In genomic region chr12:51218607-51219161, GRCh38 we compare ENCODE assay signal across 8 cellular contexts. TPM values are rescaled to one million over a fixed set of nuclear protein-coding genes. Genes with fewer than 3 reads are reported as not detected.
DNase-seq lines count a peak whose midpoint lies in the region; TF ChIP-seq lines count a peak whose summit lies in the region.

No MANE protein-coding gene starts in this region.

- no peak for TF ChIP-seq RAD21 in liver (IDR thresholded peaks at IDR 0.05)

- H3K36me3 ChIP-seq in breast epithelium: no peaks in the 10 kb centered on the region
- H3K36me3 ChIP-seq in liver (ENCODE audit: control insufficient read depth in 4 of 4, insufficient read depth in 3 of 4, low read depth in 1 of 4, low read length in 3 of 4): no peaks in the 10 kb centered on the region
- H3K36me3 ChIP-seq in tibial artery: no peaks in the 10 kb centered on the region

- peak overlapping the region; percentile 64 to 73 for H3K9ac ChIP-seq in liver (ENCODE audit: low read depth in 1 of 2, low read length in 2 of 2)

- peak; percentile 44 for DNase-seq in DMS53 treated with DMSO at 0.1 percent for 48 hours (lab: John Stamatoyannopoulos, UW; ENCODE audit: unreplicated experiment)
- DNase-seq in NCI-H146 treated with DMSO at 0.1 percent for 48 hours (lab: John Stamatoyannopoulos, UW; ENCODE audit: unreplicated experiment): peak; percentile 9
- DNase-seq in breast epithelium (ENCODE audit: low spot score in 2 of 2): no peak
- peak in 1 of 2 donors; percentile 61 for DNase-seq in tibial artery
- no peak for DNase-seq in NCI-H1930 (lab: John Stamatoyannopoulos, UW)
- DNase-seq in NOMO-1 treated with DMSO at 0.1 percent for 48 hours (lab: John Stamatoyannopoulos, UW; ENCODE audit: unreplicated experiment): no peak
- DNase-seq in NCI-H345 treated with DMSO at 0.1 percent for 48 hours (lab: John Stamatoyannopoulos, UW; ENCODE audit: unreplicated experiment): no peak

- 28% methylated on average over 10 of the region's 10 CpGs for WGBS in liver

- H3K4me1 ChIP-seq in breast epithelium (no peaks in the 10 kb centered on the region), liver (ENCODE audit: control insufficient read depth in 4 of 4, insufficient read depth in 4 of 4, low read length in 3 of 4) (peaks cover 0 to 16% (median 6%) of the 10 kb centered on the region in 4 donors), tibial artery (peaks cover 0 to 28% (median 11%) of the 10 kb centered on the region in 4 donors)

- TF ChIP-seq CTCF in breast epithelium (IDR thresholded peaks at IDR 0.05): no peak
- peak; percentile 15 for TF ChIP-seq CTCF in liver (IDR thresholded peaks at IDR 0.05; ENCODE audit: low read depth, low read length, missing input control)
- no peak for TF ChIP-seq CTCF in tibial artery (IDR thresholded peaks at IDR 0.05)

- intact Hi-C loops in breast epithelium (cut with DNase I; ENCODE audit: low total_unique reads) (no loop called here), tibial artery (cut with DNase I; ENCODE audit: low total_unique reads) (no loop called here)

- H3K27ac ChIP-seq in breast epithelium (peak overlapping the region; percentile 96 to 99), liver (ENCODE audit: low read depth in 1 of 2, low read length in 2 of 2) (peak overlapping the region; percentile 76 to 79), tibial artery (peak overlapping the region; percentile 97 to 98)

- H3K4me3 ChIP-seq in breast epithelium (peak overlapping the region; percentile 64 to 91 (median 91)), liver (ENCODE audit: low read depth in 1 of 3, low read length in 3 of 3) (peak overlapping the region; percentile 76 to 98 (median 90)), tibial artery (peak overlapping the region; percentile 82 to 94)

- H3K9me3 ChIP-seq in breast epithelium (no peaks in the 10 kb centered on the region), liver (ENCODE audit: control insufficient read depth in 4 of 4, low read length in 3 of 4) (no peaks in the 10 kb centered on the region), tibial artery (no peaks in the 10 kb centered on the region)

- H3K27me3 ChIP-seq in breast epithelium (no peaks in the 10 kb centered on the region), liver (ENCODE audit: control insufficient read depth in 4 of 4, insufficient read depth in 4 of 4, low read length in 3 of 4) (no peaks in the 10 kb centered on the region), tibial artery (no peaks in the 10 kb centered on the region)

- no peak for TF ChIP-seq POLR2A in breast epithelium (IDR thresholded peaks at IDR 0.05)

TF ChIP-seq in liver, 16 proteins besides CTCF, POLR2A, EP300 and RAD21:
- TF ChIP-seq TAF1 (conservative IDR thresholded peaks at IDR 0.05): peak; percentile 42
- TF ChIP-seq REST (IDR thresholded peaks at IDR 0.05): no peak

RNA-seq across cellular contexts. Expression of gene POU6F1, which starts 0.8 kb away (rescaled TPM):
- total RNA-seq in breast epithelium (10 to 100 TPM; 10.5 to 23.3 (median 15.2) TPM), liver (1 to 10 TPM in 1 of 2 donors, under 1 TPM in 1; 0.33 to 1.8 TPM)
- 1 to 10 TPM; 1.3 to 2.8 TPM for polyA plus RNA-seq in liver

RNA-seq across cellular contexts. Expression of gene DAZAP2, which starts 19.9 kb away (rescaled TPM):
- total RNA-seq in breast epithelium: 100 to 1,000 TPM; 318 to 408 (median 330) TPM
- total RNA-seq in liver: 100 to 1,000 TPM in 1 of 2 donors, 10 to 100 TPM in 1; 66.0 to 109 TPM
- polyA plus RNA-seq in liver: 100 to 1,000 TPM; 161 to 218 TPM

RNA-seq across cellular contexts. Expression of gene TFCP2, which starts 45.7 kb away (rescaled TPM):
- total RNA-seq in breast epithelium: 10 to 100 TPM; 14.6 to 22.1 (median 16.4) TPM
- total RNA-seq in liver: 1 to 10 TPM; 6.1 to 8.6 TPM
- 1 to 10 TPM; 1.6 to 4.2 TPM for polyA plus RNA-seq in liver

RNA-seq across cellular contexts. Expression of gene SMAGP, which starts 51.5 kb away (rescaled TPM):
- total RNA-seq in breast epithelium (10 to 100 TPM in 2 of 3 donors, 1 to 10 TPM in 1; 5.8 to 16.1 (median 15.5) TPM), liver (1 to 10 TPM; 2.4 to 3.3 TPM)
- polyA plus RNA-seq in liver: 1 to 10 TPM; 5.0 to 6.4 TPM

Comparison
In these comparisons a context has a peak if more than half of its experiments do, and no peak if none do; other contexts are left out.
1. DNase-seq: peak in DMS53 treated with DMSO at 0.1 percent for 48 hours (single experiment) and NCI-H146 treated with DMSO at 0.1 percent for 48 hours (single experiment); none in breast epithelium (0 of 2), NCI-H1930 (0 of 2), NOMO-1 treated with DMSO at 0.1 percent for 48 hours (single experiment) and NCI-H345 treated with DMSO at 0.1 percent for 48 hours (single experiment).
2. RNA of gene POU6F1, which starts 0.8 kb away (total RNA-seq): 10.5 to 23.3 TPM in breast epithelium; 0.33 to 1.8 TPM in liver; every median in the first group is over 4 times any median in the second.
3. Peak in every context shown above with its lines, with median percentiles within 50 percentile points of each other: H3K27ac ChIP-seq and H3K4me3 ChIP-seq.